Comparison of ENCODE assay signal across 8 cellular contexts in genomic region chr2:96116424-96116878, GRCh38. TPM values are rescaled to one million over a fixed set of nuclear protein-coding genes. Genes with fewer than 3 reads are reported as not detected.
DNase-seq lines count a peak whose midpoint lies in the region; ATAC-seq and TF ChIP-seq lines count a peak whose summit lies in the region.

Gene ADRA2B, minus strand, starts transcription at chr2:96116571. Its CDS starts 422 bp downstream, at chr2:96116149.

- H3K4me2 ChIP-seq in mammary epithelial cell (ENCODE audit: insufficient read depth, low read depth, low read length), result peak within 1 kb of the TSS; percentile 81

- H3K27ac ChIP-seq in mammary epithelial cell (ENCODE audit: insufficient read depth, low read depth, low read length), result no peak within 1 kb of the TSS
- H3K27ac ChIP-seq in lung (ENCODE audit: low read depth in 1 of 2, low read length in 1 of 2), result no peak within 1 kb of the TSS

- no peaks in the 10 kb centered on the region for H3K9me3 Mint-ChIP-seq in WTC11

- dilution Hi-C loops in mammary epithelial cell (cut with HindIII; ENCODE audit: low sequenced_read_pairs), result no loop called here

- H4K20me1 ChIP-seq in mammary epithelial cell (ENCODE audit: insufficient read depth, low read length), result no peaks in the 10 kb centered on the region

- H3K27me3 ChIP-seq in BJ (ENCODE audit: control insufficient read depth, insufficient read depth, low read length) (peaks cover 40% of the 10 kb centered on the region), mammary epithelial cell (ENCODE audit: insufficient read depth, low read length) (no peaks in the 10 kb centered on the region), lung (ENCODE audit: control insufficient read depth, insufficient read depth) (no peaks in the 10 kb centered on the region)

- in situ Hi-C loops in mammary epithelial cell (cut with MboI; ENCODE audit: low sequenced_read_pairs in 2 of 2), result loop anchor here in 1 of 2 donors (25.0 kb wide), 1 partner anchor 104 kb away; no protein-coding TSS in a partner anchor

- H3K4me3 ChIP-seq in BJ (ENCODE audit: low read depth, low read length) (peak within 1 kb of the TSS; percentile 20), mammary epithelial cell (replicated peaks in 1 of 3; ENCODE audit: insufficient read depth in 1 of 3, low read depth in 2 of 3, low read length in 3 of 3) (peak within 1 kb of the TSS; percentile 26 to 54 (median 52)), lung (peak within 1 kb of the TSS; percentile 26)

- DNase-seq in BJ (ENCODE audit: low read depth), result no peak
- peak; percentile 59 for DNase-seq in HK-2 (ENCODE audit: unreplicated experiment)
- DNase-seq in WTC11 (ENCODE audit: low spot score), result peak; percentile 85
- DNase-seq in mammary epithelial cell, result peak; percentile 74
- DNase-seq in lung (ENCODE audit: low spot score), result peak; percentile 76
- peak; percentile 40 for DNase-seq in stimulated activated CD8-positive, alpha-beta memory T cell treated with anti-CD3 and anti-CD28 coated beads, Interleukin-15, amount 100 ng/mL, for 24 hours (ENCODE audit: low read depth)
- no peak for DNase-seq in NK-92 (lab: John Stamatoyannopoulos, UW; ENCODE audit: unreplicated experiment)

- H3K9me3 ChIP-seq in mammary epithelial cell (replicated peaks; ENCODE audit: insufficient read depth, low read length) (no peaks in the 10 kb centered on the region), lung (ENCODE audit: control insufficient read depth in 2 of 2, insufficient read depth in 1 of 2, low read length in 1 of 2) (no peaks in the 10 kb centered on the region)

- H3K4me1 ChIP-seq in mammary epithelial cell (ENCODE audit: insufficient read depth, low read length) (peaks cover 9% of the 10 kb centered on the region), lung (ENCODE audit: control insufficient read depth in 2 of 2, insufficient read depth in 2 of 2, low read length in 2 of 2) (peaks cover 0 to 7% of the 10 kb centered on the region in 2 donors)

- H3K36me3 Mint-ChIP-seq in WTC11, result no peaks in the 10 kb centered on the region

- peak within 1 kb of the TSS; percentile 75 for H3K4me3 Mint-ChIP-seq in WTC11

- POLR2A ChIA-PET in BJ (lab: Charles Lee) (no interaction called here), WTC11 (lab: Charles Lee) (interaction anchor here (0.6 to 0.9 kb wide), 2 partner anchors 8 to 22 kb away, joined by 3 read pairs; partner anchors contain the start of gene ASTL)

- intact Hi-C loops in mammary epithelial cell (cut with micrococcal nuclease), result loop anchor here (2.0 kb wide), 1 partner anchor 124 kb away; no protein-coding TSS in a partner anchor

- no peaks in the 10 kb centered on the region for H3K79me2 ChIP-seq in mammary epithelial cell (ENCODE audit: insufficient read depth, low read length)

- H3K27me3 Mint-ChIP-seq in WTC11 (ENCODE audit: low read depth), result peaks cover 40% of the 10 kb centered on the region

- H3K27ac Mint-ChIP-seq in WTC11, result no peak within 1 kb of the TSS

- ATAC-seq in GM19372 (IDR thresholded peaks at IDR 0.05; ENCODE audit: low read depth, unreplicated experiment) (peak; percentile 57), WTC11 (peak; percentile 68), lung (ENCODE audit: insufficient read depth, low FRiP score) (peak; percentile 79)

- H3K36me3 ChIP-seq in BJ (ENCODE audit: control insufficient read depth, insufficient read depth, low read length) (no peaks in the 10 kb centered on the region), mammary epithelial cell (ENCODE audit: insufficient read depth, low read length) (no peaks in the 10 kb centered on the region), lung (ENCODE audit: control insufficient read depth in 2 of 2, insufficient read depth in 2 of 2, low read length in 2 of 2) (no peaks in the 10 kb centered on the region)

- H3K4me1 Mint-ChIP-seq in WTC11, result peaks cover 28% of the 10 kb centered on the region

- no CpG with 5 or more reads among the region's 64 CpGs for WGBS in mammary epithelial cell (ENCODE audit: low coverage, missing lambda C conversion rate)
- 1% methylated on average over 25 to 64 of the region's 64 CpGs for WGBS in lung, 2 donors

- no peak for TF ChIP-seq CTCF in BJ (IDR thresholded peaks at IDR 0.05; ENCODE audit: insufficient read depth, low read depth, low read length)
- TF ChIP-seq CTCF in WTC11 (IDR thresholded peaks at IDR 0.05), result no peak
- no peak for TF ChIP-seq CTCF in mammary epithelial cell (conservative IDR thresholded peaks at IDR 0.05 in 1 of 2, IDR thresholded peaks at IDR 0.05 in 1 of 2; ENCODE audit: extremely low read depth in 1 of 2, insufficient read depth in 1 of 2, low read depth in 1 of 2, low read length in 2 of 2)
- TF ChIP-seq CTCF in lung (IDR thresholded peaks at IDR 0.05; ENCODE audit: control extremely low read depth, extremely low read depth), result no peak

- peak within 1 kb of the TSS; percentile 80 for H2AFZ ChIP-seq in mammary epithelial cell (ENCODE audit: low read depth, low read length)

- BruUV-seq in mammary epithelial cell (replicated peaks; lab: Mats Ljungman, UMichigan), result no TSS peak

- no peak within 1 kb of the TSS for H3K9ac ChIP-seq in mammary epithelial cell (ENCODE audit: insufficient read depth, low read length)

- CTCF ChIA-PET in BJ (lab: Yijun Ruan, JAX), result interaction anchor here (0.6 to 4.3 kb wide), 33 partner anchors 8 to 393 kb away, joined by 3 to 31 read pairs (median 6); partner anchors contain the start of genes ANKRD36C and ASTL
- CTCF ChIA-PET in WTC11 (lab: Charles Lee), result interaction anchor here (0.5 to 4.3 kb wide), 36 partner anchors 8 to 206 kb away, joined by 3 to 49 read pairs (median 4); partner anchors contain the start of genes ANKRD36C, ASTL and STARD7
- CTCF ChIA-PET in mammary epithelial cell (lab: Charles Lee; ENCODE audit: low non-redundant PET), result interaction anchor here (0.6 to 0.7 kb wide), 3 partner anchors 14 to 124 kb away, joined by 4 to 13 read pairs (median 6); no protein-coding TSS in a partner anchor

TF ChIP-seq in WTC11, 78 proteins besides CTCF, POLR2A, EP300 and RAD21 (continues in another document):
- TF ChIP-seq NR2C2 (CRISPR knock-in tag; IDR thresholded peaks at IDR 0.05) (no peak), FOXK1 (CRISPR knock-in tag; IDR thresholded peaks at IDR 0.05) (peak; percentile 80), E2F5 (CRISPR knock-in tag; IDR thresholded peaks at IDR 0.05) (peak; percentile 44; the same call in 1 of the 2 replicates), SP1 (CRISPR knock-in tag; conservative IDR thresholded peaks at IDR 0.05) (peak; percentile 73), STAT6 (CRISPR knock-in tag; conservative IDR thresholded peaks at IDR 0.05; ENCODE audit: low read depth) (no peak), E2F4 (CRISPR knock-in tag; IDR thresholded peaks at IDR 0.05; ENCODE audit: borderline replicate concordance, low read depth) (peak; percentile 32; the same call in 1 of the 2 replicates), HMGXB4 (CRISPR knock-in tag; IDR thresholded peaks at IDR 0.05) (peak; percentile 74; the same call in 1 of the 2 replicates)

RNA-seq across cellular contexts. Expression of gene ADRA2B, which starts in this region (rescaled TPM):
- polyA plus RNA-seq in BJ (2011; rRNA removed), result not detected in 2 replicates
- not detected in 2 replicates for polyA minus RNA-seq in BJ (2011; rRNA and poly(A)+ RNA removed)
- 4.7 to 6.3 TPM (median 5.8 TPM) in 3 replicates for total RNA-seq in WTC11 (2021)
- total RNA-seq in mammary epithelial cell, result under 1 TPM; under 0.01 to 0.09 TPM
- polyA plus RNA-seq in mammary epithelial cell, result 0.05 TPM
- not detected for polyA minus RNA-seq in mammary epithelial cell
- under 1 TPM; 0.21 to 0.88 TPM for total RNA-seq in lung
- polyA plus RNA-seq in lung, result under 1 TPM; 0.25 to 0.31 TPM

Comparison
In these comparisons a context has a peak if more than half of its experiments do, and no peak if none do; other contexts are left out.
1. Peak in DNase-seq, H3K4me3 ChIP-seq and H3K4me2 ChIP-seq in mammary epithelial cell; RNA of the gene not detected or under 1 TPM.
2. Peak in DNase-seq, ATAC-seq and H3K4me3 ChIP-seq in lung; RNA of the gene not detected or under 1 TPM.
3. DNase-seq: peak in HK-2 (single experiment), WTC11 (single experiment) and stimulated activated CD8-positive, alpha-beta memory T cell treated with anti-CD3 and anti-CD28 coated beads, Interleukin-15, amount 100 ng/mL, for 24 hours (single experiment); none in BJ (single experiment) and NK-92 (single experiment).
4. Peak in every context shown above with its lines, with median percentiles within 50 percentile points of each other: H3K4me3 ChIP-seq and ATAC-seq.